1 cellular context compared by ENCODE assay signal in genomic region chr2:21037671-21038108, GRCh38.
A peak's percentile ranks its signal among the peaks of the same experiment; 100 is the strongest.
TF ChIP-seq lines count a peak whose summit lies in the region.

No MANE protein-coding gene starts in this region.

TF ChIP-seq in HepG2, 621 proteins besides CTCF, POLR2A, EP300 and RAD21 (continued from another document):
- TF ChIP-seq SETDB1 (CRISPR knock-in tag; IDR thresholded peaks at IDR 0.05; ENCODE audit: borderline replicate concordance) (no peak), ZNF841 (CRISPR knock-in tag; IDR thresholded peaks at IDR 0.05; ENCODE audit: borderline replicate concordance) (peak; percentile 84), CCDC6 (CRISPR knock-in tag; IDR thresholded peaks at IDR 0.05) (no peak), HOXA9 (CRISPR knock-in tag; IDR thresholded peaks at IDR 0.05; ENCODE audit: borderline replicate concordance) (peak; percentile 73; the same call in 1 of the 2 replicates), SRSF4 (IDR thresholded peaks at IDR 0.05; ENCODE audit: low read depth, low read length, poor library complexity, severe bottlenecking) (peak; percentile 39), HDAC2 (CRISPR knock-in tag; IDR thresholded peaks at IDR 0.05) (0 out of 2 replicates have a peak, but pooled peaks have one; percentile 24), JDP2 (CRISPR knock-in tag; IDR thresholded peaks at IDR 0.05; ENCODE audit: borderline replicate concordance) (0 out of 2 replicates have a peak, but pooled peaks have one; percentile 19), SAFB2 (CRISPR knock-in tag; IDR thresholded peaks at IDR 0.05; ENCODE audit: borderline replicate concordance, low read depth) (no peak), ZNF878 (CRISPR knock-in tag; IDR thresholded peaks at IDR 0.05) (0 out of 2 replicates have a peak, but pooled peaks have one; percentile 19), REPIN1 (CRISPR knock-in tag; IDR thresholded peaks at IDR 0.05; ENCODE audit: borderline replicate concordance, low read depth) (peak; percentile 34; the same call in 1 of the 2 replicates), ZNF766 (CRISPR knock-in tag; IDR thresholded peaks at IDR 0.05; ENCODE audit: borderline replicate concordance) (no peak), TCF7L2 (IDR thresholded peaks at IDR 0.05; ENCODE audit: low read depth, low read length) (no peak), KLF16 (CRISPR knock-in tag; IDR thresholded peaks at IDR 0.05) (0 out of 4 replicates have a peak, but pooled peaks of 1 of the 2 experiments have one; percentile 51), ZMAT3 (CRISPR knock-in tag; conservative IDR thresholded peaks at IDR 0.05) (0 out of 2 replicates have a peak, but pooled peaks have one; percentile 47), NCOA2 (CRISPR knock-in tag; IDR thresholded peaks at IDR 0.05) (0 out of 2 replicates have a peak, but pooled peaks have one; percentile 36), KLF13 (CRISPR knock-in tag; IDR thresholded peaks at IDR 0.05) (no peak), ZNF768 (CRISPR knock-in tag; IDR thresholded peaks at IDR 0.05) (no peak), NONO (IDR thresholded peaks at IDR 0.05) (no peak), NONO (CRISPR knock-in tag; conservative IDR thresholded peaks at IDR 0.05) (peak; percentile 63), ZC3H13 (CRISPR knock-in tag; IDR thresholded peaks at IDR 0.05) (peak; percentile 14), IRX3 (CRISPR knock-in tag; IDR thresholded peaks at IDR 0.05; ENCODE audit: borderline replicate concordance, low read depth) (peak; percentile 69; the same call in 1 of the 2 replicates), ZNF75D (CRISPR knock-in tag; IDR thresholded peaks at IDR 0.05; ENCODE audit: borderline replicate concordance) (no peak), ZNF232 (CRISPR knock-in tag; IDR thresholded peaks at IDR 0.05; ENCODE audit: borderline replicate concordance) (no peak), TFDP2 (CRISPR knock-in tag; IDR thresholded peaks at IDR 0.05) (no peak), AGO1 (IDR thresholded peaks at IDR 0.05; ENCODE audit: low read depth, low read length, poor library complexity, severe bottlenecking) (no peak), ZBTB42 (CRISPR knock-in tag; IDR thresholded peaks at IDR 0.05) (no peak), HNRNPL (IDR thresholded peaks at IDR 0.05; ENCODE audit: low read depth, low read length) (0 out of 2 replicates have a peak, but pooled peaks have one; percentile 3), PHF5A (CRISPR knock-in tag; IDR thresholded peaks at IDR 0.05; ENCODE audit: low read depth, unreplicated experiment) (peak; percentile 45), TCF7 (IDR thresholded peaks at IDR 0.05; ENCODE audit: low read depth) (no peak), THYN1 (CRISPR knock-in tag; IDR thresholded peaks at IDR 0.05; ENCODE audit: borderline replicate concordance, low read depth) (no peak), RXRB (CRISPR knock-in tag; IDR thresholded peaks at IDR 0.05; ENCODE audit: borderline replicate concordance) (no peak), SP2 (CRISPR knock-in tag; IDR thresholded peaks at IDR 0.05) (no peak), MBNL3 (CRISPR knock-in tag; conservative IDR thresholded peaks at IDR 0.05) (no peak), SKIL (CRISPR knock-in tag; IDR thresholded peaks at IDR 0.05; ENCODE audit: borderline replicate concordance) (no peak), ZNF576 (CRISPR knock-in tag; IDR thresholded peaks at IDR 0.05) (no peak)
- TF ChIP-seq, protein P1, sequence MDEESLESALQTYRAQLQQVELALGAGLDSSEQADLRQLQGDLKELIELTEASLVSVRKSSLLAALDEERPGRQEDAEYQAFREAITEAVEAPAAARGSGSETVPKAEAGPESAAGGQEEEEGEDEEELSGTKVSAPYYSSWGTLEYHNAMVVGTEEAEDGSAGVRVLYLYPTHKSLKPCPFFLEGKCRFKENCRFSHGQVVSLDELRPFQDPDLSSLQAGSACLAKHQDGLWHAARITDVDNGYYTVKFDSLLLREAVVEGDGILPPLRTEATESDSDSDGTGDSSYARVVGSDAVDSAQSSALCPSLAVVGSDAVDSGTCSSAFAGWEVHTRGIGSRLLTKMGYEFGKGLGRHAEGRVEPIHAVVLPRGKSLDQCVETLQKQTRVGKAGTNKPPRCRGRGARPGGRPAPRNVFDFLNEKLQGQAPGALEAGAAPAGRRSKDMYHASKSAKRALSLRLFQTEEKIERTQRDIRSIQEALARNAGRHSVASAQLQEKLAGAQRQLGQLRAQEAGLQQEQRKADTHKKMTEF (CRISPR knock-in tag; IDR thresholded peaks at IDR 0.05): 0 out of 2 replicates have a peak, but pooled peaks have one; percentile 14
- TF ChIP-seq, protein P2, sequence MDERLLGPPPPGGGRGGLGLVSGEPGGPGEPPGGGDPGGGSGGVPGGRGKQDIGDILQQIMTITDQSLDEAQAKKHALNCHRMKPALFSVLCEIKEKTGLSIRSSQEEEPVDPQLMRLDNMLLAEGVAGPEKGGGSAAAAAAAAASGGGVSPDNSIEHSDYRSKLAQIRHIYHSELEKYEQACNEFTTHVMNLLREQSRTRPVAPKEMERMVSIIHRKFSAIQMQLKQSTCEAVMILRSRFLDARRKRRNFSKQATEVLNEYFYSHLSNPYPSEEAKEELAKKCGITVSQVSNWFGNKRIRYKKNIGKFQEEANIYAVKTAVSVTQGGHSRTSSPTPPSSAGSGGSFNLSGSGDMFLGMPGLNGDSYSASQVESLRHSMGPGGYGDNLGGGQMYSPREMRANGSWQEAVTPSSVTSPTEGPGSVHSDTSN (CRISPR knock-in tag; IDR thresholded peaks at IDR 0.05): no peak
- TF ChIP-seq, protein P3, sequence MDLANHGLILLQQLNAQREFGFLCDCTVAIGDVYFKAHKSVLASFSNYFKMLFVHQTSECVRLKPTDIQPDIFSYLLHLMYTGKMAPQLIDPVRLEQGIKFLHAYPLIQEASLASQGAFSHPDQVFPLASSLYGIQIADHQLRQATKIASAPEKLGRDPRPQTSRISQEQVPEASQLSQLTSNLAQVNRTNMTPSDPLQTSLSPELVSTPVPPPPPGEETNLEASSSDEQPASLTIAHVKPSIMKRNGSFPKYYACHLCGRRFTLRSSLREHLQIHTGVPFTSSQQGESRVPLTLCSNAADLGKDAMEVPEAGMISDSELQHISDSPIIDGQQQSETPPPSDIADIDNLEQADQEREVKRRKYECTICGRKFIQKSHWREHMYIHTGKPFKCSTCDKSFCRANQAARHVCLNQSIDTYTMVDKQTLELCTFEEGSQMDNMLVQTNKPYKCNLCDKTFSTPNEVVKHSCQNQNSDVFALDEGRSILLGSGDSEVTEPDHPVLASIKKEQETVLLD (CRISPR knock-in tag; IDR thresholded peaks at IDR 0.05; ENCODE audit: low read depth): peak; percentile 35; the same call in 1 of the 2 replicates
- TF ChIP-seq, protein P4, sequence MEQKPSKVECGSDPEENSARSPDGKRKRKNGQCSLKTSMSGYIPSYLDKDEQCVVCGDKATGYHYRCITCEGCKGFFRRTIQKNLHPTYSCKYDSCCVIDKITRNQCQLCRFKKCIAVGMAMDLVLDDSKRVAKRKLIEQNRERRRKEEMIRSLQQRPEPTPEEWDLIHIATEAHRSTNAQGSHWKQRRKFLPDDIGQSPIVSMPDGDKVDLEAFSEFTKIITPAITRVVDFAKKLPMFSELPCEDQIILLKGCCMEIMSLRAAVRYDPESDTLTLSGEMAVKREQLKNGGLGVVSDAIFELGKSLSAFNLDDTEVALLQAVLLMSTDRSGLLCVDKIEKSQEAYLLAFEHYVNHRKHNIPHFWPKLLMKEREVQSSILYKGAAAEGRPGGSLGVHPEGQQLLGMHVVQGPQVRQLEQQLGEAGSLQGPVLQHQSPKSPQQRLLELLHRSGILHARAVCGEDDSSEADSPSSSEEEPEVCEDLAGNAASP (CRISPR knock-in tag; IDR thresholded peaks at IDR 0.05; ENCODE audit: borderline replicate concordance): 0 out of 2 replicates have a peak, but pooled peaks have one; percentile 29
